In genomic region chr7:26200444-26201260, GRCh38 we compare ENCODE assay signal across 8 cellular contexts. TPM values are rescaled to one million over a fixed set of nuclear protein-coding genes. Genes with fewer than 3 reads are reported as not detected.
DNase-seq lines count a peak whose midpoint lies in the region; ATAC-seq and TF ChIP-seq lines count a peak whose summit lies in the region.

HNRNPA2B1 (minus strand) TSS chr7:26200746; CDS start chr7:26200577, 169 bp downstream.

- BruUV-seq in mammary epithelial cell (replicated peaks; lab: Mats Ljungman, UMichigan) = no TSS peak

- peak; percentile 99 for DNase-seq in NCI-H2227 (lab: John Stamatoyannopoulos, UW; ENCODE audit: unreplicated experiment)
- DNase-seq in WERI-Rb-1 = peak; percentile 96
- peak; percentile 97 for DNase-seq in mammary epithelial cell

- TF ChIP-seq CTCF in WERI-Rb-1 (IDR thresholded peaks at IDR 0.05; ENCODE audit: low read depth, low read length) (no peak), mammary epithelial cell (conservative IDR thresholded peaks at IDR 0.05 in 1 of 2, IDR thresholded peaks at IDR 0.05 in 1 of 2; ENCODE audit: extremely low read depth in 1 of 2, insufficient read depth in 1 of 2, low read depth in 1 of 2, low read length in 2 of 2) (no peak)

- H3K4me3 ChIP-seq in ACC112 (ENCODE audit: low read depth, low read length) = peak within 1 kb of the TSS; percentile 99
- H3K4me3 ChIP-seq in WERI-Rb-1 (ENCODE audit: low read depth, low read length) = peak within 1 kb of the TSS; percentile 96
- H3K4me3 ChIP-seq in mammary epithelial cell (replicated peaks in 1 of 3; ENCODE audit: insufficient read depth in 1 of 3, low read depth in 2 of 3, low read length in 3 of 3) = peak within 1 kb of the TSS; percentile 99 to 100 (median 100)
- H3K4me3 ChIP-seq in iPS-18c (ENCODE audit: insufficient read depth, low read depth, low read length) = peak within 1 kb of the TSS; percentile 88
- H3K4me3 ChIP-seq in skeletal muscle tissue (ENCODE audit: low read length in 3 of 3) = peak within 1 kb of the TSS; percentile 100

- peak within 1 kb of the TSS; percentile 89 for H3K4me2 ChIP-seq in mammary epithelial cell (ENCODE audit: insufficient read depth, low read depth, low read length)

- 0% methylated on average over 42 of the region's 72 CpGs for WGBS in mammary epithelial cell (ENCODE audit: low coverage, missing lambda C conversion rate)

- dilution Hi-C loops in mammary epithelial cell (cut with HindIII; ENCODE audit: low sequenced_read_pairs) = no loop called here

- peaks cover 33% of the 10 kb centered on the region for H3K4me1 ChIP-seq in ACC112 (ENCODE audit: control insufficient read depth, insufficient read depth, low read length, unreplicated experiment)
- peaks cover 28% of the 10 kb centered on the region for H3K4me1 ChIP-seq in mammary epithelial cell (ENCODE audit: insufficient read depth, low read length)
- peaks cover 26 to 45% (median 27%) of the 10 kb centered on the region in 3 donors for H3K4me1 ChIP-seq in skeletal muscle tissue (ENCODE audit: control insufficient read depth in 3 of 3, insufficient read depth in 3 of 3, low read length in 3 of 3)

- peak; percentile 80 for ATAC-seq in GM18873 (IDR thresholded peaks at IDR 0.05; ENCODE audit: low FRiP score, unreplicated experiment)
- peak; percentile 49 for ATAC-seq in HG03139 (IDR thresholded peaks at IDR 0.05; ENCODE audit: unreplicated experiment)

- no peaks in the 10 kb centered on the region for H3K27me3 ChIP-seq in ACC112 (ENCODE audit: insufficient read depth, low read length)
- no peaks in the 10 kb centered on the region for H3K27me3 ChIP-seq in WERI-Rb-1 (ENCODE audit: insufficient read depth, low read depth, severe bottlenecking)
- no peaks in the 10 kb centered on the region for H3K27me3 ChIP-seq in mammary epithelial cell (ENCODE audit: insufficient read depth, low read length)
- no peaks in the 10 kb centered on the region for H3K27me3 ChIP-seq in skeletal muscle tissue (ENCODE audit: control insufficient read depth in 3 of 3, insufficient read depth in 3 of 3, low read length in 3 of 3)

- H3K9me3 ChIP-seq in WERI-Rb-1 (ENCODE audit: severe bottlenecking) (no peaks in the 10 kb centered on the region), mammary epithelial cell (replicated peaks; ENCODE audit: insufficient read depth, low read length) (no peaks in the 10 kb centered on the region), iPS-18c (ENCODE audit: control insufficient read depth, insufficient read depth, low read length) (no peaks in the 10 kb centered on the region), skeletal muscle tissue (ENCODE audit: control insufficient read depth in 3 of 3, low read length in 3 of 3) (no peaks in the 10 kb centered on the region)

- in situ Hi-C loops in mammary epithelial cell (cut with MboI; ENCODE audit: low sequenced_read_pairs in 2 of 2) = loop anchor here in 1 of 2 donors (25.0 kb wide), 1 partner anchor 162 kb away; no protein-coding TSS in a partner anchor

- CTCF ChIA-PET in mammary epithelial cell (lab: Charles Lee; ENCODE audit: low non-redundant PET) = interaction anchor here (0.6 kb wide), 1 partner anchor 165 kb away, joined by 3 read pairs; no protein-coding TSS in a partner anchor

- H3K9ac ChIP-seq in mammary epithelial cell (ENCODE audit: insufficient read depth, low read length) (peak within 1 kb of the TSS; percentile 98), skeletal muscle tissue (ENCODE audit: low read depth in 1 of 3, low read length in 3 of 3) (peak within 1 kb of the TSS; percentile 100)

- H3K27ac ChIP-seq in ACC112 (ENCODE audit: low read depth, low read length) (peak within 1 kb of the TSS; percentile 98), WERI-Rb-1 (peak within 1 kb of the TSS; percentile 100), mammary epithelial cell (ENCODE audit: insufficient read depth, low read depth, low read length) (peak within 1 kb of the TSS; percentile 93), skeletal muscle tissue (ENCODE audit: low read depth, low read length) (peak within 1 kb of the TSS; percentile 100)

- H3K79me2 ChIP-seq in ACC112 (ENCODE audit: control insufficient read depth, insufficient read depth, low read length, unreplicated experiment) = peaks cover 90% of the 10 kb centered on the region
- H3K79me2 ChIP-seq in mammary epithelial cell (ENCODE audit: insufficient read depth, low read length) = peaks cover 90% of the 10 kb centered on the region

- H3K36me3 ChIP-seq in ACC112 (ENCODE audit: insufficient read depth, low read length) (peaks cover 53% of the 10 kb centered on the region), WERI-Rb-1 (peaks cover 86% of the 10 kb centered on the region), mammary epithelial cell (ENCODE audit: insufficient read depth, low read length) (peaks cover 26% of the 10 kb centered on the region), skeletal muscle tissue (ENCODE audit: control insufficient read depth in 3 of 3, insufficient read depth in 3 of 3, low read length in 3 of 3) (peaks cover 13 to 31% (median 18%) of the 10 kb centered on the region in 3 donors)

- peaks cover 50% of the 10 kb centered on the region for H4K20me1 ChIP-seq in mammary epithelial cell (ENCODE audit: insufficient read depth, low read length)

- intact Hi-C loops in mammary epithelial cell (cut with micrococcal nuclease) = loop anchor here (1.0 to 5.0 kb wide), 6 partner anchors 164 to 962 kb away; partner anchors contain the start of gene HOXA5

- H2AFZ ChIP-seq in ACC112 (ENCODE audit: low read length, unreplicated experiment) = peak within 1 kb of the TSS; percentile 73
- H2AFZ ChIP-seq in mammary epithelial cell (ENCODE audit: low read depth, low read length) = peak within 1 kb of the TSS; percentile 91

RNA-seq across cellular contexts. Expression of gene HNRNPA2B1, which starts in this region (rescaled TPM):
- total RNA-seq in mammary epithelial cell = 100 to 1,000 TPM in 1 of 2 donors, 10 to 100 TPM in 1; 62.0 to 506 TPM
- 291 TPM for polyA plus RNA-seq in mammary epithelial cell
- 260 TPM for polyA minus RNA-seq in mammary epithelial cell
- total RNA-seq in skeletal muscle tissue = 99.7 TPM

Comparison
In these comparisons a context has a peak if more than half of its experiments do, and no peak if none do; other contexts are left out.
1. Peak in every context shown above with its lines: DNase-seq, ATAC-seq, H3K4me3 ChIP-seq and H3K27ac ChIP-seq.